ENCODE assay signal across 8 cellular contexts in genomic region chr16:2867661-2867986, GRCh38. TPM values are rescaled to one million over a fixed set of nuclear protein-coding genes. Genes with fewer than 3 reads are reported as not detected.
DNase-seq lines count a peak whose midpoint lies in the region; ATAC-seq and TF ChIP-seq lines count a peak whose summit lies in the region.

No MANE protein-coding gene starts in this region.

- no peaks in the 10 kb centered on the region for H3K27me3 ChIP-seq in sigmoid colon

- no peaks in the 10 kb centered on the region for H3K9me3 ChIP-seq in sigmoid colon

- H3K4me3 ChIP-seq in fibroblast of pulmonary artery (replicated peaks; ENCODE audit: low read depth, low read length), result peak overlapping the region; percentile 64
- H3K4me3 ChIP-seq in sigmoid colon, result peak overlapping the region; percentile 56 to 69 (median 61)

- no peak for TF ChIP-seq EP300 in sigmoid colon (IDR thresholded peaks at IDR 0.05)

- POLR2A ChIA-PET in T-cell (lab: Charles Lee), result no interaction called here

- H3K9me3 Mint-ChIP-seq in T-cell, result no peaks in the 10 kb centered on the region

- WGBS in sigmoid colon, 2 donors, result 28 to 40% methylated on average over 8 of the region's 8 CpGs

- CTCF ChIA-PET in T-cell (lab: Charles Lee), result interaction anchor here (1.2 to 1.8 kb wide), 6 partner anchors 15 to 59 kb away, joined by 5 to 19 read pairs (median 13); partner anchors contain the start of genes FLYWCH1 (in 1 of the 2) and FLYWCH2 (in 1 of the 2)

- DNase-seq in T-cell (no peak), fibroblast of pulmonary artery (ENCODE audit: low read depth) (no peak), sigmoid colon (no peak), mesenteric fat pad (ENCODE audit: low spot score) (no peak), Ammon's horn (ENCODE audit: low spot score) (no peak)

- H3K36me3 ChIP-seq in sigmoid colon, result no peaks in the 10 kb centered on the region

- H3K4me1 Mint-ChIP-seq in T-cell, result peaks cover 0 to 26% (median 13%) of the 10 kb centered on the region in 3 donors

- peak overlapping the region; percentile 78 to 86 (median 84) for H3K4me3 Mint-ChIP-seq in T-cell

- peak overlapping the region; percentile 78 to 84 for H3K27ac Mint-ChIP-seq in T-cell

- intact Hi-C loops in sigmoid colon (cut with DNase I), result loop anchor here (5.0 kb wide), 1 partner anchor 185 kb away; the partner anchor contains the start of gene KCTD5

- H3K4me1 ChIP-seq in sigmoid colon, result peaks cover 0 to 6% (median 4%) of the 10 kb centered on the region in 4 donors

- H3K36me3 Mint-ChIP-seq in T-cell, result no peaks in the 10 kb centered on the region

- peak overlapping the region; percentile 84 to 91 (median 90) for H3K27ac ChIP-seq in sigmoid colon

- peaks cover 2 to 4% of the 10 kb centered on the region in 2 donors for H3K27me3 Mint-ChIP-seq in T-cell

- TF ChIP-seq POLR2A in sigmoid colon (IDR thresholded peaks at IDR 0.05), result no peak

- TF ChIP-seq CTCF in fibroblast of pulmonary artery (IDR thresholded peaks at IDR 0.05; ENCODE audit: low read length, missing control alignments), result no peak
- no peak for TF ChIP-seq CTCF in sigmoid colon (IDR thresholded peaks at IDR 0.05)

- ATAC-seq in GM18511 (IDR thresholded peaks at IDR 0.05; ENCODE audit: unreplicated experiment) (peak; percentile 24), T-cell (replicated peaks in 1 of 4) (no peak), HG02852 (IDR thresholded peaks at IDR 0.05; ENCODE audit: unreplicated experiment) (no peak), HG03175 (IDR thresholded peaks at IDR 0.05; ENCODE audit: unreplicated experiment) (no peak)

RNA-seq across cellular contexts. Expression of gene PRSS22, which starts 9.7 kb away (rescaled TPM):
- total RNA-seq in T-cell (1 to 10 TPM in 3 of 5 donors, under 1 TPM in 1, not detected in 1; 0.56 to 2.6 (median 1.4) TPM), sigmoid colon (not detected), mesenteric fat pad (not detected)
- 10 to 100 TPM in 1 of 3 donors, not detected in 2; 20.8 TPM for polyA plus RNA-seq in sigmoid colon

RNA-seq across cellular contexts. Expression of gene FLYWCH2, which starts 15.4 kb away (rescaled TPM):
- total RNA-seq in T-cell (10 to 100 TPM; 12.1 to 31.4 (median 25.6) TPM), sigmoid colon (10 to 100 TPM; 33.6 to 64.2 (median 55.8) TPM), mesenteric fat pad (21.5 TPM)
- polyA plus RNA-seq in sigmoid colon, result 10 to 100 TPM; 27.5 to 43.2 (median 30.7) TPM

RNA-seq across cellular contexts. Expression of gene ZG16B, which starts 37.5 kb away (rescaled TPM):
- under 1 TPM in 1 of 5 donors, not detected in 4; 0.43 TPM for total RNA-seq in T-cell
- not detected for total RNA-seq in sigmoid colon
- polyA plus RNA-seq in sigmoid colon, result 100 to 1,000 TPM in 1 of 3 donors, 10 to 100 TPM in 2; 15.6 to 147 (median 55.0) TPM
- total RNA-seq in mesenteric fat pad, result not detected

RNA-seq across cellular contexts. Expression of gene FLYWCH1, which starts 44.1 kb away (rescaled TPM):
- total RNA-seq in T-cell (100 to 1,000 TPM in 3 of 5 donors, 10 to 100 TPM in 2; 83.0 to 144 (median 106) TPM), sigmoid colon (10 to 100 TPM; 28.6 to 51.5 (median 33.2) TPM), mesenteric fat pad (32.0 TPM)
- polyA plus RNA-seq in sigmoid colon, result 10 to 100 TPM in 1 of 3 donors, 1 to 10 TPM in 2; 6.9 to 19.5 (median 7.2) TPM

RNA-seq across cellular contexts. Expression of gene PRSS21, which starts 50.6 kb away (rescaled TPM):
- total RNA-seq in T-cell, result 1 to 10 TPM in 4 of 5 donors, under 1 TPM in 1; 0.90 to 8.3 (median 3.3) TPM
- not detected for total RNA-seq in sigmoid colon
- polyA plus RNA-seq in sigmoid colon, result under 1 TPM in 1 of 3 donors, not detected in 2; 0.58 TPM
- total RNA-seq in mesenteric fat pad, result not detected
